Comparison of ENCODE assay signal across 9 cellular contexts in the genomic region with DNA sequence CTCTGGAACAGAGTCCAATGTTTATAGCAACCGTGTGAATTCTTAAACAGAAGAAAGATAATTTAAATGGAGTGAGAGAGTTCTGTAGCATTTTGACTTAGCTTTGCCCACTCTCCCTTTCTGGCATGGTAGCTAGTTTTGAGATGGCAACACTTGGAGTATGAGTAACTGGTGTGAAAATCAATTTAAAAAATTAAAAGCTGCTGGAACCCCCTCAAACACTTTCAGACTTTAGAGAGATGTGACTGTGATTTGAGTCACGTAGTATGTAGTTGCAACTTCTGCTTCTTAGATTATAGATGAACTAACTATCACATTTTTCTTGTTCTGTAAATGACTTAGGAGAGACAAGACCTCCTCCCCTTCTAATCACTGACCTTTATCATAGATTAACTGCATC.
"Had no signal": no experiment of that assay in that cellular context is flagged by ENCODE, and none has a peak within 500 bp of the region (broad histone marks: within the 10 kb centered on the region; RNA-seq: fewer than 3 reads in every experiment).

No MANE protein-coding gene starts in this region.

- H3K9me3 ChIP-seq: HAP-1 had no signal

- DNase-seq: GOT3, H7, HFFc6, KBM-7 had no signal

- H3K4me3 ChIP-seq: HAP-1 had no signal

- ATAC-seq: HCT116, HepG2 had no signal

- H3K36me3 ChIP-seq: HAP-1 had no signal

- H3K27ac ChIP-seq: HL-60, KMS-11 had no signal

- H3K4me1 ChIP-seq: HAP-1 had no signal

- FAIRE-seq: HepG2 had no signal

- H3K4me2 ChIP-seq: KMS-11 had no signal

- H3K9ac ChIP-seq: KMS-11 had no signal
